8 cellular contexts compared by ENCODE assay signal in genomic region chrX:67543818-67544217, GRCh38. TPM values are rescaled to one million over a fixed set of nuclear protein-coding genes. Genes with fewer than 3 reads are reported as not detected.
DNase-seq lines count a peak whose midpoint lies in the region; ATAC-seq and TF ChIP-seq lines count a peak whose summit lies in the region.

TSS of gene AR (plus strand) at chrX:67544021. CDS start at chrX:67545147, 1,126 bp downstream.

- H3K27me3 ChIP-seq in testis = no peaks in the 10 kb centered on the region

- no peaks in the 10 kb centered on the region for H3K36me3 ChIP-seq in testis (ENCODE audit: low read depth, missing control alignments)

- H3K27me3 Mint-ChIP-seq in T-helper 2 cell treated with Interferon-gamma antibody and Interleukin-4, amounts not matched to agents 5 μg/mL and 100 μg/mL, for 36 hours (ENCODE audit: low read depth) = peaks cover 33% of the 10 kb centered on the region

- no peak for DNase-seq in T-helper 2 cell treated with Interferon-gamma antibody and Interleukin-4, amounts not matched to agents 5 μg/mL and 100 μg/mL, for 36 hours (ENCODE audit: low spot score)
- DNase-seq in T-helper 2 cell (no peak), cardiac fibroblast (ENCODE audit: low read depth in 2 of 2) (peak; percentile 53 to 57), left kidney (ENCODE audit: low read depth, low spot score) (peak; percentile 79), testis (peak; percentile 87), AML-193 (lab: John Stamatoyannopoulos, UW) (no peak)
- DNase-seq in activated CD8-positive, alpha-beta memory T cell treated with anti-CD3 and anti-CD28 coated beads, Interleukin-2, amount 50 U/mL, for 4 hours = no peak

- no peak for ATAC-seq in GM18909 (IDR thresholded peaks at IDR 0.05; ENCODE audit: poor library complexity, unreplicated experiment)

- H3K9me3 ChIP-seq in testis = no peaks in the 10 kb centered on the region

- intact Hi-C loops in testis (cut with DNase I; ENCODE audit: low total_unique reads) = no loop called here

- peak within 1 kb of the TSS; percentile 49 for H3K4me3 Mint-ChIP-seq in T-helper 2 cell treated with Interferon-gamma antibody and Interleukin-4, amounts not matched to agents 5 μg/mL and 100 μg/mL, for 36 hours

- H3K9me3 Mint-ChIP-seq in T-helper 2 cell treated with Interferon-gamma antibody and Interleukin-4, amounts not matched to agents 5 μg/mL and 100 μg/mL, for 36 hours = no peaks in the 10 kb centered on the region

- TF ChIP-seq CTCF in cardiac fibroblast (IDR thresholded peaks at IDR 0.05; ENCODE audit: low read depth, low read length) (no peak), testis (IDR thresholded peaks at IDR 0.05) (no peak)

- H3K4me3 ChIP-seq in cardiac fibroblast (replicated peaks in 1 of 2; ENCODE audit: low read depth in 2 of 2, low read length in 2 of 2) (peak within 1 kb of the TSS; percentile 39 to 59), testis (peak within 1 kb of the TSS; percentile 49 to 60)

- 0% methylated on average over 23 of the region's 30 CpGs; no CpG with 5 or more reads in 1 of the 2 donors for WGBS in testis, 2 donors

- H3K27ac ChIP-seq in testis = peak within 1 kb of the TSS; percentile 41 to 78

- H3K4me1 ChIP-seq in testis = no peaks in the 10 kb centered on the region

- no peaks in the 10 kb centered on the region for H3K36me3 Mint-ChIP-seq in T-helper 2 cell treated with Interferon-gamma antibody and Interleukin-4, amounts not matched to agents 5 μg/mL and 100 μg/mL, for 36 hours (ENCODE audit: low read depth)

- no peak within 1 kb of the TSS for H3K27ac Mint-ChIP-seq in T-helper 2 cell treated with Interferon-gamma antibody and Interleukin-4, amounts not matched to agents 5 μg/mL and 100 μg/mL, for 36 hours

- no peak for TF ChIP-seq POLR2A in testis (IDR thresholded peaks at IDR 0.05)

- H3K4me1 Mint-ChIP-seq in T-helper 2 cell treated with Interferon-gamma antibody and Interleukin-4, amounts not matched to agents 5 μg/mL and 100 μg/mL, for 36 hours (ENCODE audit: low read depth) = no peaks in the 10 kb centered on the region

RNA-seq across cellular contexts. Expression of gene AR, which starts in this region (rescaled TPM):
- 10 to 100 TPM; 34.3 to 52.3 TPM for total RNA-seq in testis
- polyA plus RNA-seq in testis (ENCODE audit: insufficient read depth, low read depth, low replicate concordance) = 12.0 TPM

Comparison
In these comparisons a context has a peak if more than half of its experiments do, and no peak if none do; other contexts are left out.
1. DNase-seq: peak in cardiac fibroblast (2 of 2), left kidney (single experiment) and testis (single experiment); none in T-helper 2 cell treated with Interferon-gamma antibody and Interleukin-4, amounts not matched to agents 5 μg/mL and 100 μg/mL, for 36 hours (single experiment), T-helper 2 cell (0 of 5), AML-193 (0 of 2) and activated CD8-positive, alpha-beta memory T cell treated with anti-CD3 and anti-CD28 coated beads, Interleukin-2, amount 50 U/mL, for 4 hours (single experiment).